19 cellular contexts compared by ENCODE assay signal in genomic region chr15:37142371-37142770, GRCh38. TPM values are rescaled to one million over a fixed set of nuclear protein-coding genes. Genes with fewer than 3 reads are reported as not detected.
DNase-seq lines count a peak whose midpoint lies in the region; ATAC-seq and TF ChIP-seq lines count a peak whose summit lies in the region.
"Had no signal": no experiment of that assay in that cellular context is flagged by ENCODE, and none has a peak within 500 bp of the region (broad histone marks: within the 10 kb centered on the region; RNA-seq: fewer than 3 reads in every experiment).

No MANE protein-coding gene starts in this region.

- no peaks in the 10 kb centered on the region for H3K4me1 ChIP-seq in naive thymus-derived CD4-positive, alpha-beta T cell (ENCODE audit: control insufficient read depth in 2 of 2, insufficient read depth in 2 of 2, low read length in 2 of 2)
- H3K4me1 ChIP-seq: Peyer's patch had no signal

- H3K36me3 ChIP-seq in naive thymus-derived CD4-positive, alpha-beta T cell (ENCODE audit: control insufficient read depth in 2 of 3, insufficient read depth in 3 of 3, low read length in 3 of 3): no peaks in the 10 kb centered on the region
- H3K36me3 ChIP-seq: Peyer's patch had no signal

- no peak overlapping the region for H3K4me3 Mint-ChIP-seq in naive thymus-derived CD4-positive, alpha-beta T cell
- H3K4me3 Mint-ChIP-seq: CD4-positive, CD25-positive, alpha-beta regulatory T cell had no signal

- H3K27me3 ChIP-seq in naive thymus-derived CD4-positive, alpha-beta T cell (ENCODE audit: control insufficient read depth in 2 of 2, insufficient read depth in 2 of 2, low read length in 2 of 2): no peaks in the 10 kb centered on the region
- H3K27me3 ChIP-seq: Peyer's patch had no signal

- no peaks in the 10 kb centered on the region for H3K9me3 ChIP-seq in naive thymus-derived CD4-positive, alpha-beta T cell (ENCODE audit: control insufficient read depth in 2 of 3, low read length in 3 of 3)
- H3K9me3 ChIP-seq: Peyer's patch had no signal

- peak; percentile 38 for DNase-seq in HCEC 1CT
- peak; percentile 37 for DNase-seq in RWPE1 (ENCODE audit: low spot score)
- peak; percentile 24 for DNase-seq in glomerular visceral epithelial cell (ENCODE audit: extremely low spot score)
- peak; percentile 23 for DNase-seq in retinal pigment epithelial cell (ENCODE audit: low read depth)
- no peak for DNase-seq in naive thymus-derived CD4-positive, alpha-beta T cell
- DNase-seq in dedifferentiated amniotic fluid mesenchymal stem cell (ENCODE audit: extremely low spot score): no peak
- DNase-seq: CD4-positive, CD25-positive, alpha-beta regulatory T cell; DMS79; GOT3; Kasumi-1; NCI-H1694; NCI-H2081; NCI-H2171; NCI-H524 treated with DMSO at 0.1 percent for 48 hours; NCI-H82; Peyer's patch had no signal

- POLR2A ChIA-PET in RWPE1 (lab: Yijun Ruan, JAX; ENCODE audit: low non-redundant PET): no interaction called here
- POLR2A ChIA-PET in naive thymus-derived CD4-positive, alpha-beta T cell (lab: Charles Lee): no interaction called here

- intact Hi-C loops in naive thymus-derived CD4-positive, alpha-beta T cell (cut with micrococcal nuclease): no loop called here

- no peak for ATAC-seq in HG02970 (IDR thresholded peaks at IDR 0.05; ENCODE audit: low FRiP score, unreplicated experiment)
- ATAC-seq in naive thymus-derived CD4-positive, alpha-beta T cell: no peak
- ATAC-seq: HCT116, Right ventricle myocardium inferior had no signal

- H3K9me3 Mint-ChIP-seq in naive thymus-derived CD4-positive, alpha-beta T cell: peaks cover 0 to 4% (median 0%) of the 10 kb centered on the region in 11 donors

- CTCF ChIA-PET in RWPE1 (lab: Yijun Ruan, JAX): no interaction called here
- CTCF ChIA-PET in naive thymus-derived CD4-positive, alpha-beta T cell (lab: Charles Lee): no interaction called here

- H3K4me3 ChIP-seq in retinal pigment epithelial cell (ENCODE audit: low read length): no peak overlapping the region
- no peak overlapping the region for H3K4me3 ChIP-seq in naive thymus-derived CD4-positive, alpha-beta T cell (ENCODE audit: low read length)
- H3K4me3 ChIP-seq: Peyer's patch had no signal

- H3K27ac ChIP-seq in RWPE1: no peak overlapping the region
- H3K27ac ChIP-seq in naive thymus-derived CD4-positive, alpha-beta T cell (ENCODE audit: low read depth, low read length): no peak overlapping the region
- H3K27ac ChIP-seq: Peyer's patch had no signal

- no peaks in the 10 kb centered on the region for H3K36me3 Mint-ChIP-seq in naive thymus-derived CD4-positive, alpha-beta T cell
- H3K36me3 Mint-ChIP-seq: CD4-positive, CD25-positive, alpha-beta regulatory T cell had no signal

- no peaks in the 10 kb centered on the region for H3K4me1 Mint-ChIP-seq in naive thymus-derived CD4-positive, alpha-beta T cell
- H3K4me1 Mint-ChIP-seq: CD4-positive, CD25-positive, alpha-beta regulatory T cell had no signal

- TF ChIP-seq CTCF in RWPE1 (conservative IDR thresholded peaks at IDR 0.05; ENCODE audit: low read depth) (no peak), retinal pigment epithelial cell (conservative IDR thresholded peaks at IDR 0.05; ENCODE audit: low read depth, low read length) (no peak)

- H3K27ac Mint-ChIP-seq in naive thymus-derived CD4-positive, alpha-beta T cell: no peak overlapping the region
- H3K27ac Mint-ChIP-seq: CD4-positive, CD25-positive, alpha-beta regulatory T cell had no signal

- peaks cover 0 to 14% (median 6%) of the 10 kb centered on the region in 5 donors for H3K27me3 Mint-ChIP-seq in naive thymus-derived CD4-positive, alpha-beta T cell
- H3K27me3 Mint-ChIP-seq: CD4-positive, CD25-positive, alpha-beta regulatory T cell had no signal

RNA-seq across cellular contexts. Expression of gene MEIS2, which starts 42.0 kb away (rescaled TPM):
- total RNA-seq in naive thymus-derived CD4-positive, alpha-beta T cell: under 1 TPM in 2 of 5 experiments, not detected in 3; 0.07 to 0.71 TPM
- polyA plus RNA-seq in naive thymus-derived CD4-positive, alpha-beta T cell: not detected
- total RNA-seq: CD4-positive, CD25-positive, alpha-beta regulatory T cell had no signal
- polyA plus RNA-seq: CD4-positive, CD25-positive, alpha-beta regulatory T cell had no signal

Comparison
In these comparisons a context has a peak if more than half of its experiments do, and no peak if none do; other contexts are left out.
1. DNase-seq: peak in HCEC 1CT (single experiment), RWPE1 (single experiment), glomerular visceral epithelial cell (single experiment) and retinal pigment epithelial cell (single experiment); none in naive thymus-derived CD4-positive, alpha-beta T cell (0 of 9) and dedifferentiated amniotic fluid mesenchymal stem cell (single experiment).